ENCODE assay signal across 1 cellular context in the genomic region with DNA sequence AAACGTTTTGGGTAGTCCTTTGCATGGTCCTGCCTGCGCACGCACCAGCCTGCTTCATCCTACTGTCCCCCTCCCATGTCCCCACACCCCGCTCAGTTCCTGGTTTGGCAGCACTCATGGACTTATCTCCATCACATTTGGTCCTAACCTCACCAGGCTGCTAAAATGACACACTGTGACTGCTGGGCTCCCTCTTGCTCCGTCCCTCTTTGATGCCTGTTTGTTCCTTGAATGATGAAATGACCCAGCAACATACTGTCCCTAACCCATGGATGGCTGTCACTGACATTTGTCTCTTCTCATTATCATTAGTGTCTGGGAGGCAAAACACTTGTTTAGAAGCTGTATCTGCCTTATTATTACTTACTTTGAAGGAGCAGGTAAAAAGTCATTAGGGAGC.
TF ChIP-seq lines count a peak whose summit lies in the region.

No MANE protein-coding gene starts in this region.

TF ChIP-seq in K562, 482 proteins besides CTCF, POLR2A, EP300 and RAD21 (continued from another document and continues in another):
- TF ChIP-seq MAFF (IDR thresholded peaks at IDR 0.05; ENCODE audit: low read length) (no peak), POLR2G (IDR thresholded peaks at IDR 0.05; ENCODE audit: low read depth, low read length) (no peak), ZBTB7A (IDR thresholded peaks at IDR 0.05; ENCODE audit: borderline replicate concordance, control insufficient read depth, low read depth, low read length) (no peak), NRF1 (conservative IDR thresholded peaks at IDR 0.05 in 1 of 2, IDR thresholded peaks at IDR 0.05 in 1 of 2) (peak in 1 of 2 experiments; percentile 46; a peak in 2 of 4 replicates), MEIS2 (IDR thresholded peaks at IDR 0.05; ENCODE audit: partially characterized antibody) (no peak), ZNF696 (CRISPR knock-in tag; conservative IDR thresholded peaks at IDR 0.05) (no peak), YY1 (IDR thresholded peaks at IDR 0.05; ENCODE audit: borderline replicate concordance in 1 of 3, control insufficient read depth in 1 of 3, extremely low read depth in 1 of 3, insufficient read depth in 3 of 3, insufficient read length in 1 of 3, insufficient replicate concordance in 2 of 3, low read depth in 1 of 3, low read length in 2 of 3) (no peak), SIX5 (IDR thresholded peaks at IDR 0.05; ENCODE audit: borderline replicate concordance in 1 of 2, insufficient read depth in 1 of 2, low read depth in 1 of 2, low read length in 2 of 2) (no peak), SREBF2 (CRISPR knock-in tag; IDR thresholded peaks at IDR 0.05) (no peak), SREBF1 (IDR thresholded peaks at IDR 0.05; ENCODE audit: borderline replicate concordance, low read depth, low read length) (no peak), NCOA2 (IDR thresholded peaks at IDR 0.05; ENCODE audit: partially characterized antibody in 2 of 2) (no peak), CTBP1 (IDR thresholded peaks at IDR 0.05; ENCODE audit: borderline replicate concordance) (peak; percentile 62), FUS (optimal IDR thresholded peaks at IDR 0.05; ENCODE audit: low read depth, low read length) (no peak), SNRNP70 (optimal IDR thresholded peaks at IDR 0.05; ENCODE audit: low read depth, low read length) (no peak), RCOR1 (IDR thresholded peaks at IDR 0.05; ENCODE audit: borderline replicate concordance in 1 of 2, low read depth in 2 of 2, low read length in 2 of 2) (peak in 1 of 2 experiments; percentile 35; a peak in 1 of 4 replicates), SPI1 (IDR thresholded peaks at IDR 0.05; ENCODE audit: borderline replicate concordance, low read depth, low read length) (no peak), ZNF175 (CRISPR knock-in tag; IDR thresholded peaks at IDR 0.05; ENCODE audit: low read depth) (0 out of 2 replicates have a peak, but pooled peaks have one; percentile 34), CREBBP (IDR thresholded peaks at IDR 0.05; ENCODE audit: low read depth, low read length) (no peak), CEBPG (CRISPR knock-in tag; IDR thresholded peaks at IDR 0.05) (peak; percentile 58; the same call in 1 of the 2 replicates), CEBPG (tag; conservative IDR thresholded peaks at IDR 0.05 in 1 of 2, IDR thresholded peaks at IDR 0.05 in 1 of 2) (peak in 1 of 2 experiments; percentile 87; a peak in 2 of 4 replicates), MAFG (tag; conservative IDR thresholded peaks at IDR 0.05) (no peak), TRIM24 (IDR thresholded peaks at IDR 0.05) (peak in 1 of 2 experiments; percentile 21; a peak in 1 of 4 replicates), NR3C1 (CRISPR knock-in tag; IDR thresholded peaks at IDR 0.05) (no peak), GATAD2B (IDR thresholded peaks at IDR 0.05; ENCODE audit: borderline replicate concordance) (no peak), SOX6 (IDR thresholded peaks at IDR 0.05) (no peak), RNF2 (IDR thresholded peaks at IDR 0.05) (no peak), KLF10 (CRISPR knock-in tag; IDR thresholded peaks at IDR 0.05) (no peak), SMARCA5 (IDR thresholded peaks at IDR 0.05) (no peak), ZEB2 (IDR thresholded peaks at IDR 0.05) (no peak), BACH1 (tag; IDR thresholded peaks at IDR 0.05) (no peak), HDAC8 (tag; IDR thresholded peaks at IDR 0.05) (no peak), BRCA1 (IDR thresholded peaks at IDR 0.05) (no peak), BRCA1 (CRISPR knock-in tag; IDR thresholded peaks at IDR 0.05) (no peak), HDAC1 (IDR thresholded peaks at IDR 0.05) (no peak), MED1 (CRISPR knock-in tag; IDR thresholded peaks at IDR 0.05; ENCODE audit: borderline replicate concordance) (no peak), NBN (IDR thresholded peaks at IDR 0.05; ENCODE audit: low read depth) (no peak), MTA2 (IDR thresholded peaks at IDR 0.05; ENCODE audit: low read depth) (no peak), SMAD2 (IDR thresholded peaks at IDR 0.05; ENCODE audit: low read depth, low read length) (no peak), RFX1 (IDR thresholded peaks at IDR 0.05) (no peak)
- TF ChIP-seq, protein P1, sequence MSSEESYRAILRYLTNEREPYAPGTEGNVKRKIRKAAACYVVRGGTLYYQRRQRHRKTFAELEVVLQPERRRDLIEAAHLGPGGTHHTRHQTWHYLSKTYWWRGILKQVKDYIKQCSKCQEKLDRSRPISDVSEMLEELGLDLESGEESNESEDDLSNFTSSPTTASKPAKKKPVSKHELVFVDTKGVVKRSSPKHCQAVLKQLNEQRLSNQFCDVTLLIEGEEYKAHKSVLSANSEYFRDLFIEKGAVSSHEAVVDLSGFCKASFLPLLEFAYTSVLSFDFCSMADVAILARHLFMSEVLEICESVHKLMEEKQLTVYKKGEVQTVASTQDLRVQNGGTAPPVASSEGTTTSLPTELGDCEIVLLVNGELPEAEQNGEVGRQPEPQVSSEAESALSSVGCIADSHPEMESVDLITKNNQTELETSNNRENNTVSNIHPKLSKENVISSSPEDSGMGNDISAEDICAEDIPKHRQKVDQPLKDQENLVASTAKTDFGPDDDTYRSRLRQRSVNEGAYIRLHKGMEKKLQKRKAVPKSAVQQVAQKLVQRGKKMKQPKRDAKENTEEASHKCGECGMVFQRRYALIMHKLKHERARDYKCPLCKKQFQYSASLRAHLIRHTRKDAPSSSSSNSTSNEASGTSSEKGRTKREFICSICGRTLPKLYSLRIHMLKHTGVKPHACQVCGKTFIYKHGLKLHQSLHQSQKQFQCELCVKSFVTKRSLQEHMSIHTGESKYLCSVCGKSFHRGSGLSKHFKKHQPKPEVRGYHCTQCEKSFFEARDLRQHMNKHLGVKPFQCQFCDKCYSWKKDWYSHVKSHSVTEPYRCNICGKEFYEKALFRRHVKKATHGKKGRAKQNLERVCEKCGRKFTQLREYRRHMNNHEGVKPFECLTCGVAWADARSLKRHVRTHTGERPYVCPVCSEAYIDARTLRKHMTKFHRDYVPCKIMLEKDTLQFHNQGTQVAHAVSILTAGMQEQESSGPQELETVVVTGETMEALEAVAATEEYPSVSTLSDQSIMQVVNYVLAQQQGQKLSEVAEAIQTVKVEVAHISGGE (CRISPR knock-in tag; IDR thresholded peaks at IDR 0.05): no peak
- TF ChIP-seq, protein P2, sequence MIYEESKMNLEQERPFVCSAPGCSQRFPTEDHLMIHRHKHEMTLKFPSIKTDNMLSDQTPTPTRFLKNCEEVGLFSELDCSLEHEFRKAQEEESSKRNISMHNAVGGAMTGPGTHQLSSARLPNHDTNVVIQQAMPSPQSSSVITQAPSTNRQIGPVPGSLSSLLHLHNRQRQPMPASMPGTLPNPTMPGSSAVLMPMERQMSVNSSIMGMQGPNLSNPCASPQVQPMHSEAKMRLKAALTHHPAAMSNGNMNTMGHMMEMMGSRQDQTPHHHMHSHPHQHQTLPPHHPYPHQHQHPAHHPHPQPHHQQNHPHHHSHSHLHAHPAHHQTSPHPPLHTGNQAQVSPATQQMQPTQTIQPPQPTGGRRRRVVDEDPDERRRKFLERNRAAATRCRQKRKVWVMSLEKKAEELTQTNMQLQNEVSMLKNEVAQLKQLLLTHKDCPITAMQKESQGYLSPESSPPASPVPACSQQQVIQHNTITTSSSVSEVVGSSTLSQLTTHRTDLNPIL (CRISPR knock-in tag; IDR thresholded peaks at IDR 0.05): no peak
- TF ChIP-seq, protein P3, sequence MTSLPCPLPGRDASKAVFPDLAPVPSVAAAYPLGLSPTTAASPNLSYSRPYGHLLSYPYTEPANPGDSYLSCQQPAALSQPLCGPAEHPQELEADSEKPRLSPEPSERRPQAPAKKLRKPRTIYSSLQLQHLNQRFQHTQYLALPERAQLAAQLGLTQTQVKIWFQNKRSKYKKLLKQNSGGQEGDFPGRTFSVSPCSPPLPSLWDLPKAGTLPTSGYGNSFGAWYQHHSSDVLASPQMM (CRISPR knock-in tag; IDR thresholded peaks at IDR 0.05): no peak
- TF ChIP-seq, protein P4, sequence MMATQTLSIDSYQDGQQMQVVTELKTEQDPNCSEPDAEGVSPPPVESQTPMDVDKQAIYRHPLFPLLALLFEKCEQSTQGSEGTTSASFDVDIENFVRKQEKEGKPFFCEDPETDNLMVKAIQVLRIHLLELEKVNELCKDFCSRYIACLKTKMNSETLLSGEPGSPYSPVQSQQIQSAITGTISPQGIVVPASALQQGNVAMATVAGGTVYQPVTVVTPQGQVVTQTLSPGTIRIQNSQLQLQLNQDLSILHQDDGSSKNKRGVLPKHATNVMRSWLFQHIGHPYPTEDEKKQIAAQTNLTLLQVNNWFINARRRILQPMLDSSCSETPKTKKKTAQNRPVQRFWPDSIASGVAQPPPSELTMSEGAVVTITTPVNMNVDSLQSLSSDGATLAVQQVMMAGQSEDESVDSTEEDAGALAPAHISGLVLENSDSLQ (IDR thresholded peaks at IDR 0.05): peak; percentile 34; the same call in 1 of the 2 replicates
- TF ChIP-seq, protein P5, sequence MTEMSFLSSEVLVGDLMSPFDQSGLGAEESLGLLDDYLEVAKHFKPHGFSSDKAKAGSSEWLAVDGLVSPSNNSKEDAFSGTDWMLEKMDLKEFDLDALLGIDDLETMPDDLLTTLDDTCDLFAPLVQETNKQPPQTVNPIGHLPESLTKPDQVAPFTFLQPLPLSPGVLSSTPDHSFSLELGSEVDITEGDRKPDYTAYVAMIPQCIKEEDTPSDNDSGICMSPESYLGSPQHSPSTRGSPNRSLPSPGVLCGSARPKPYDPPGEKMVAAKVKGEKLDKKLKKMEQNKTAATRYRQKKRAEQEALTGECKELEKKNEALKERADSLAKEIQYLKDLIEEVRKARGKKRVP (CRISPR knock-in tag; IDR thresholded peaks at IDR 0.05): peak; percentile 75; the same call in 1 of the 2 replicates
- TF ChIP-seq, protein P6, sequence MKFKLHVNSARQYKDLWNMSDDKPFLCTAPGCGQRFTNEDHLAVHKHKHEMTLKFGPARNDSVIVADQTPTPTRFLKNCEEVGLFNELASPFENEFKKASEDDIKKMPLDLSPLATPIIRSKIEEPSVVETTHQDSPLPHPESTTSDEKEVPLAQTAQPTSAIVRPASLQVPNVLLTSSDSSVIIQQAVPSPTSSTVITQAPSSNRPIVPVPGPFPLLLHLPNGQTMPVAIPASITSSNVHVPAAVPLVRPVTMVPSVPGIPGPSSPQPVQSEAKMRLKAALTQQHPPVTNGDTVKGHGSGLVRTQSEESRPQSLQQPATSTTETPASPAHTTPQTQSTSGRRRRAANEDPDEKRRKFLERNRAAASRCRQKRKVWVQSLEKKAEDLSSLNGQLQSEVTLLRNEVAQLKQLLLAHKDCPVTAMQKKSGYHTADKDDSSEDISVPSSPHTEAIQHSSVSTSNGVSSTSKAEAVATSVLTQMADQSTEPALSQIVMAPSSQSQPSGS (CRISPR knock-in tag; IDR thresholded peaks at IDR 0.05): no peak
- TF ChIP-seq, protein P7, sequence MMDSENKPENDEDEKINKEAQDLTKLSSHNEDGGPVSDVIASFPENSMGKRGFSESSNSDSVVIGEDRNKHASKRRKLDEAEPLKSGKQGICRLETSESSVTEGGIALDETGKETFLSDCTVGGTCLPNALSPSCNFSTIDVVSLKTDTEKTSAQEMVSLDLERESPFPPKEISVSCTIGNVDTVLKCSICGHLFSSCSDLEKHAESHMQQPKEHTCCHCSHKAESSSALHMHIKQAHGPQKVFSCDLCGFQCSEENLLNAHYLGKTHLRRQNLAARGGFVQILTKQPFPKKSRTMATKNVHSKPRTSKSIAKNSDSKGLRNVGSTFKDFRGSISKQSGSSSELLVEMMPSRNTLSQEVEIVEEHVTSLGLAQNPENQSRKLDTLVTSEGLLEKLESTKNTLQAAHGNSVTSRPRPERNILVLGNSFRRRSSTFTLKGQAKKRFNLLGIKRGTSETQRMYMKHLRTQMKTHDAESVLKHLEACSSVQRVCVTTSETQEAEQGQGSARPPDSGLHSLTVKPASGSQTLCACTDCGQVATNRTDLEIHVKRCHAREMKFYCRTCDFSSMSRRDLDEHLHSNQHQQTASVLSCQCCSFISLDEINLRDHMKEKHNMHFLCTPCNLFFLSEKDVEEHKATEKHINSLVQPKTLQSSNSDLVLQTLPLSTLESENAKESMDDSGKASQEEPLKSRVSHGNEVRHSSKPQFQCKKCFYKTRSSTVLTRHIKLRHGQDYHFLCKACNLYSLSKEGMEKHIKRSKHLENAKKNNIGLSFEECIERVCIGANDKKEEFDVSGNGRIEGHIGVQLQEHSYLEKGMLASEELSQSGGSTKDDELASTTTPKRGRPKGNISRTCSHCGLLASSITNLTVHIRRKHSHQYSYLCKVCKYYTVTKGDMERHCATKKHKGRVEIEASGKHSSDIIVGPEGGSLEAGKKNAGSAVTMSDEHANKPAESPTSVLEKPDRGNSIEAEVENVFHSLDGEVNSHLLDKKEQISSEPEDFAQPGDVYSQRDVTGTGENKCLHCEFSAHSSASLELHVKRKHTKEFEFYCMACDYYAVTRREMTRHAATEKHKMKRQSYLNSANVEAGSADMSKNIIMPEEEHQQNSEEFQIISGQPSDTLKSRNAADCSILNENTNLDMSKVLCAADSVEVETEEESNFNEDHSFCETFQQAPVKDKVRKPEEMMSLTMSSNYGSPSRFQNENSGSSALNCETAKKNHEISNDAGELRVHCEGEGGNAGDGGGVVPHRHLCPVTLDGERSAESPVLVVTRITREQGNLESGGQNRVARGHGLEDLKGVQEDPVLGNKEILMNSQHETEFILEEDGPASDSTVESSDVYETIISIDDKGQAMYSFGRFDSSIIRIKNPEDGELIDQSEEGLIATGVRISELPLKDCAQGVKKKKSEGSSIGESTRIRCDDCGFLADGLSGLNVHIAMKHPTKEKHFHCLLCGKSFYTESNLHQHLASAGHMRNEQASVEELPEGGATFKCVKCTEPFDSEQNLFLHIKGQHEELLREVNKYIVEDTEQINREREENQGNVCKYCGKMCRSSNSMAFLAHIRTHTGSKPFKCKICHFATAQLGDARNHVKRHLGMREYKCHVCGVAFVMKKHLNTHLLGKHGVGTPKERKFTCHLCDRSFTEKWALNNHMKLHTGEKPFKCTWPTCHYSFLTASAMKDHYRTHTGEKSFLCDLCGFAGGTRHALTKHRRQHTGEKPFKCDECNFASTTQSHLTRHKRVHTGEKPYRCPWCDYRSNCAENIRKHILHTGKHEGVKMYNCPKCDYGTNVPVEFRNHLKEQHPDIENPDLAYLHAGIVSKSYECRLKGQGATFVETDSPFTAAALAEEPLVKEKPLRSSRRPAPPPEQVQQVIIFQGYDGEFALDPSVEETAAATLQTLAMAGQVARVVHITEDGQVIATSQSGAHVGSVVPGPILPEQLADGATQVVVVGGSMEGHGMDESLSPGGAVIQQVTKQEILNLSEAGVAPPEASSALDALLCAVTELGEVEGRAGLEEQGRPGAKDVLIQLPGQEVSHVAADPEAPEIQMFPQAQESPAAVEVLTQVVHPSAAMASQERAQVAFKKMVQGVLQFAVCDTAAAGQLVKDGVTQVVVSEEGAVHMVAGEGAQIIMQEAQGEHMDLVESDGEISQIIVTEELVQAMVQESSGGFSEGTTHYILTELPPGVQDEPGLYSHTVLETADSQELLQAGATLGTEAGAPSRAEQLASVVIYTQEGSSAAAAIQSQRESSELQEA (IDR thresholded peaks at IDR 0.05; ENCODE audit: low read depth): no peak
- TF ChIP-seq, protein P8, sequence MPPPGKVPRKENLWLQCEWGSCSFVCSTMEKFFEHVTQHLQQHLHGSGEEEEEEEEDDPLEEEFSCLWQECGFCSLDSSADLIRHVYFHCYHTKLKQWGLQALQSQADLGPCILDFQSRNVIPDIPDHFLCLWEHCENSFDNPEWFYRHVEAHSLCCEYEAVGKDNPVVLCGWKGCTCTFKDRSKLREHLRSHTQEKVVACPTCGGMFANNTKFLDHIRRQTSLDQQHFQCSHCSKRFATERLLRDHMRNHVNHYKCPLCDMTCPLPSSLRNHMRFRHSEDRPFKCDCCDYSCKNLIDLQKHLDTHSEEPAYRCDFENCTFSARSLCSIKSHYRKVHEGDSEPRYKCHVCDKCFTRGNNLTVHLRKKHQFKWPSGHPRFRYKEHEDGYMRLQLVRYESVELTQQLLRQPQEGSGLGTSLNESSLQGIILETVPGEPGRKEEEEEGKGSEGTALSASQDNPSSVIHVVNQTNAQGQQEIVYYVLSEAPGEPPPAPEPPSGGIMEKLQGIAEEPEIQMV (tag; conservative IDR thresholded peaks at IDR 0.05; ENCODE audit: low read depth): no peak
